In the genomic region with DNA sequence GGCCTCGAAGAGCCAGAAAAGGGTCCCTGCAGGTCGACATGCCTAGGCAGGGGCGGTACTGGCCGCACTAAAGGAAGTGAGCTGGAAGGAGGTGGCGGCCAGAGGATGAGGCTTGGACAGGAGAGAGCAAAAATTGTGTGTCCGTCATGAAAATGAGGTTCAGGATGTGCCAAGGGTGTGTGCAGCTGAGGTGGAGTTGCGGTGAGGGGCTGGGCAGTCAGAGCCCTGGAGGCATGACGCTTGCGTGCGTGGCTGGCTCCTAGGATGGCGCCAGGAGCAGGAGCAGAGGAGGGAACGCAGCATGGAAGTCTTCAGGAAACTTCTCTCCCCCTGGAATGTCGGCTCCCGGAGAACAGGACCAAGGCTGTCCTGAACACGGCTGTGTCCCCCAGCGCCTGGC, we compare ENCODE assay signal across 18 cellular contexts. TPM values are rescaled to one million over a fixed set of nuclear protein-coding genes. Genes with fewer than 3 reads are reported as not detected.
DNase-seq lines count a peak whose midpoint lies in the region; ATAC-seq, FAIRE-seq and TF ChIP-seq lines count a peak whose summit lies in the region.
"Had no signal": no experiment of that assay in that cellular context is flagged by ENCODE, and none has a peak within 500 bp of the region (broad histone marks: within the 10 kb centered on the region; RNA-seq: fewer than 3 reads in every experiment).

No MANE protein-coding gene starts in this region.

- H3K9me3 ChIP-seq in BLaER1 treated with 17β-estradiol and CSF1 and Interleukin-3, amounts not matched to agents 10 nM and 100 nM (replicated peaks in 1 of 11), result no peaks in the 10 kb centered on the region
- no peaks in the 10 kb centered on the region for H3K9me3 ChIP-seq in MM.1S (replicated peaks; ENCODE audit: insufficient read depth, low read length)
- H3K9me3 ChIP-seq in GM12878 (replicated peaks; ENCODE audit: control insufficient read depth, insufficient read depth, low read length), result no peaks in the 10 kb centered on the region
- no peaks in the 10 kb centered on the region for H3K9me3 ChIP-seq in CD8-positive, alpha-beta memory T cell (ENCODE audit: low read length)

- peak overlapping the region; percentile 76 for H3K27ac Mint-ChIP-seq in nephron progenitor cell
- no peak overlapping the region for H3K27ac Mint-ChIP-seq in CD8-positive, alpha-beta memory T cell

- peaks cover 11% of the 10 kb centered on the region for H3K36me3 Mint-ChIP-seq in nephron progenitor cell (ENCODE audit: low read depth)
- H3K36me3 Mint-ChIP-seq in CD8-positive, alpha-beta memory T cell, result no peaks in the 10 kb centered on the region
- H3K36me3 Mint-ChIP-seq: CD4-positive, alpha-beta memory T cell had no signal

- 87% methylated on average over 16 of the region's 16 CpGs for WGBS in GM12878 (ENCODE audit: insufficient coverage, insufficient replicate concordance, low lambda C conversion rate, missing lambda C conversion rate)

- peaks cover 16% of the 10 kb centered on the region for H3K27me3 Mint-ChIP-seq in nephron progenitor cell (ENCODE audit: low read depth, poor library complexity)
- peaks cover 0 to under 1% of the 10 kb centered on the region in 2 donors for H3K27me3 Mint-ChIP-seq in CD8-positive, alpha-beta memory T cell
- H3K27me3 Mint-ChIP-seq: CD4-positive, alpha-beta memory T cell had no signal

- TF ChIP-seq RAD21 in GM12878 (IDR thresholded peaks at IDR 0.05; ENCODE audit: insufficient read depth, low read depth, low read length), result no peak

- H4K20me1 ChIP-seq in BLaER1 treated with 17β-estradiol and CSF1 and Interleukin-3, amounts not matched to agents 10 nM and 100 nM, result peaks cover 58 to 84% (median 67%) of the 10 kb centered on the region in 11 experiments
- H4K20me1 ChIP-seq in MM.1S (ENCODE audit: insufficient read depth, low read length) (no peaks in the 10 kb centered on the region; the same call in 1 of the 2 replicates), GM12878 (ENCODE audit: control insufficient read depth, insufficient read depth) (no peaks in the 10 kb centered on the region)

- no TSS peak for BruUV-seq in GM12878 (replicated peaks; lab: Mats Ljungman, UMichigan)

- H3K4me3 ChIP-seq in BLaER1 treated with 17β-estradiol and CSF1 and Interleukin-3, amounts not matched to agents 10 nM and 100 nM, result no peak overlapping the region; a peak in 1 of 20 replicates
- H3K4me3 ChIP-seq in MM.1S (ENCODE audit: low read length), result no peak overlapping the region
- H3K4me3 ChIP-seq in GM12878, result no peak overlapping the region
- no peak overlapping the region for H3K4me3 ChIP-seq in brain microvascular endothelial cell (ENCODE audit: low read depth, low read length)
- H3K4me3 ChIP-seq in CD8-positive, alpha-beta memory T cell (ENCODE audit: low read length), result no peak overlapping the region
- H3K4me3 ChIP-seq: GM23248 had no signal

- H3F3A ChIP-seq in MM.1S (ENCODE audit: insufficient read depth, low read length), result peaks cover 14% of the 10 kb centered on the region

- FAIRE-seq in GM12878 (lab: Jason Lieb, UNC), result no peak
- FAIRE-seq: D721Med, RCC 7860 had no signal

- no peaks in the 10 kb centered on the region for H3K9me3 Mint-ChIP-seq in nephron progenitor cell
- no peaks in the 10 kb centered on the region for H3K9me3 Mint-ChIP-seq in CD8-positive, alpha-beta memory T cell
- H3K9me3 Mint-ChIP-seq: CD4-positive, alpha-beta memory T cell had no signal

- intact Hi-C loops in GM12878 (cut with micrococcal nuclease; ENCODE audit: unreplicated experiment), result loop anchor here (5.0 to 10.0 kb wide), 2 partner anchors 191 to 388 kb away; partner anchors contain the start of gene MXD3

- H3K4me2 ChIP-seq in BLaER1 treated with 17β-estradiol and CSF1 and Interleukin-3, amounts not matched to agents 10 nM and 100 nM, result peak overlapping the region; percentile 94 to 100 (median 99)
- H3K4me2 ChIP-seq in MM.1S (ENCODE audit: low read depth, low read length) (peak overlapping the region; percentile 57; the same call in 1 of the 2 replicates), GM12878 (ENCODE audit: control insufficient read depth, insufficient read depth) (peak overlapping the region; percentile 0; the same call in 1 of the 2 replicates)

- POLR2A ChIA-PET in GM12878 (lab: Charles Lee), result interaction anchor here (0.6 to 1.9 kb wide), 6 partner anchors 31 to 134 kb away, joined by 3 to 10 read pairs (median 4); no protein-coding TSS in a partner anchor
- POLR2A ChIA-PET in CD8-positive, alpha-beta memory T cell (lab: Charles Lee), result no interaction called here

- no peaks in the 10 kb centered on the region for H3K79me2 ChIP-seq in MM.1S (ENCODE audit: low read length)
- H3K79me2 ChIP-seq in GM12878 (ENCODE audit: control insufficient read depth, insufficient read depth, low read length), result peaks cover 9% of the 10 kb centered on the region

- peak; percentile 1; the same call in 1 of the 2 replicates for TF ChIP-seq POLR2A in GM12878 (IDR thresholded peaks at IDR 0.05; ENCODE audit: low read depth, low read length)

- in situ Hi-C loops in GM12878 (cut with MboI) (no loop called here), brain microvascular endothelial cell (cut with HindIII; ENCODE audit: low pct_ligation_motif_present, low sequenced_read_pairs) (no loop called here)

- H3K4me1 Mint-ChIP-seq in nephron progenitor cell, result peaks cover 42% of the 10 kb centered on the region
- H3K4me1 Mint-ChIP-seq in CD8-positive, alpha-beta memory T cell, result peaks cover 13 to 14% (median 13%) of the 10 kb centered on the region in 3 donors

- SMC1A ChIA-PET in GM12878 (lab: Charles Lee; ENCODE audit: uncharacterized antibody, unreplicated experiment), result interaction anchor here (1.3 to 3.3 kb wide), 4 partner anchors 13 to 113 kb away, joined by 4 to 23 read pairs (median 10); no protein-coding TSS in a partner anchor

- ATAC-seq in GM12878 (no peak), GM21515 (IDR thresholded peaks at IDR 0.05; ENCODE audit: unreplicated experiment) (no peak), left lobe of liver (no peak)

- RAD21 ChIA-PET in GM12878 (lab: Charles Lee; ENCODE audit: unreplicated experiment), result interaction anchor here (0.9 to 4.5 kb wide), 6 partner anchors 16 to 113 kb away, joined by 3 to 40 read pairs (median 12); no protein-coding TSS in a partner anchor

- H3K27me3 ChIP-seq in BLaER1 treated with 17β-estradiol and CSF1 and Interleukin-3, amounts not matched to agents 10 nM and 100 nM, result peaks cover 0 to 27% (median 0%) of the 10 kb centered on the region in 11 experiments; a peak in 5 of 22 replicates
- peaks cover 19% of the 10 kb centered on the region for H3K27me3 ChIP-seq in MM.1S (replicated peaks; ENCODE audit: insufficient read depth, low read length)
- H3K27me3 ChIP-seq in GM12878 (replicated peaks in 1 of 2; ENCODE audit: control insufficient read depth in 2 of 2, insufficient read depth in 2 of 2, low read length in 1 of 2), result no peaks in the 10 kb centered on the region; a peak in 1 of 4 replicates
- no peaks in the 10 kb centered on the region for H3K27me3 ChIP-seq in brain microvascular endothelial cell (replicated peaks)
- no peaks in the 10 kb centered on the region for H3K27me3 ChIP-seq in CD8-positive, alpha-beta memory T cell (ENCODE audit: insufficient read depth, low read length, poor library complexity, severe bottlenecking)

- no peak for DNase-seq in MM.1S
- no peak for DNase-seq in GM12878 (ENCODE audit: low read depth, low spot score)
- DNase-seq in nephron progenitor cell, result no peak
- DNase-seq in brain microvascular endothelial cell, result no peak
- DNase-seq in CD8-positive, alpha-beta memory T cell, result no peak
- DNase-seq in left lobe of liver (ENCODE audit: low spot score), result no peak
- DNase-seq: CD4-positive, alpha-beta memory T cell; GM23248; NCI-H1048; NCI-H146; NCI-H2107; NCI-H345; NCI-H69; SIG-M5 had no signal

- no peak for TF ChIP-seq EP300 in GM12878 (IDR thresholded peaks at IDR 0.05; ENCODE audit: borderline replicate concordance in 1 of 2, control insufficient read depth in 1 of 2, low read depth in 2 of 2, low read length in 2 of 2)

- no peak overlapping the region for H3K4me3 Mint-ChIP-seq in nephron progenitor cell
- H3K4me3 Mint-ChIP-seq in CD8-positive, alpha-beta memory T cell, result no peak overlapping the region
- H3K4me3 Mint-ChIP-seq: CD4-positive, alpha-beta memory T cell had no signal

- H3K27ac ChIP-seq in BLaER1 treated with 17β-estradiol and CSF1 and Interleukin-3, amounts not matched to agents 10 nM and 100 nM, result peak overlapping the region in 7 of 11 experiments; percentile 26 to 68 (median 45); a peak in 13 of 22 replicates
- H3K27ac ChIP-seq in MM.1S (ENCODE audit: low read length) (no peak overlapping the region), GM12878 (ENCODE audit: control insufficient read depth, insufficient read depth) (peak overlapping the region; percentile 81), brain microvascular endothelial cell (no peak overlapping the region)
- no peak overlapping the region for H3K27ac ChIP-seq in CD8-positive, alpha-beta memory T cell (ENCODE audit: low read depth, low read length)
- H3K27ac ChIP-seq: GM23248 had no signal

- CTCF ChIA-PET in GM12878 (lab: Yijun Ruan, JAX), result interaction anchor here (1.4 to 4.6 kb wide), 13 partner anchors 7 to 389 kb away, joined by 3 to 72 read pairs (median 12); partner anchors contain the start of genes DOK3, F12, MXD3 and PRR7
- CTCF ChIA-PET in CD8-positive, alpha-beta memory T cell (lab: Charles Lee), result interaction anchor here (1.2 to 12.2 kb wide), 9 partner anchors 10 to 193 kb away, joined by 3 to 116 read pairs (median 20); no protein-coding TSS in a partner anchor

- TF ChIP-seq CTCF in MM.1S (IDR thresholded peaks at IDR 0.05; ENCODE audit: low read length) (no peak), GM12878 (IDR thresholded peaks at IDR 0.05 in 2 of 3, conservative IDR thresholded peaks at IDR 0.05 in 1 of 3; ENCODE audit: control insufficient read depth in 2 of 3, extremely low read depth in 1 of 3, insufficient read depth in 1 of 3, low read depth in 3 of 3, low read length in 3 of 3) (no peak), nephron progenitor cell (IDR thresholded peaks at IDR 0.05) (no peak), brain microvascular endothelial cell (IDR thresholded peaks at IDR 0.05; ENCODE audit: low read depth, low read length, missing control alignments) (no peak)

- H3K9ac ChIP-seq in BLaER1 treated with 17β-estradiol and CSF1 and Interleukin-3, amounts not matched to agents 10 nM and 100 nM, result peak overlapping the region in 10 of 11 experiments; percentile 22 to 65 (median 42); a peak in 16 of 22 replicates
- H3K9ac ChIP-seq in MM.1S (ENCODE audit: low read length) (no peak overlapping the region), GM12878 (ENCODE audit: control insufficient read depth, insufficient read depth, low read length) (no peak overlapping the region)
- H3K9ac ChIP-seq: GM23248 had no signal

- peaks cover 81 to 99% (median 98%) of the 10 kb centered on the region in 10 experiments for H3K4me1 ChIP-seq in BLaER1 treated with 17β-estradiol and CSF1 and Interleukin-3, amounts not matched to agents 10 nM and 100 nM
- H3K4me1 ChIP-seq in MM.1S (ENCODE audit: low read length) (peaks cover 20% of the 10 kb centered on the region), GM12878 (ENCODE audit: control insufficient read depth, insufficient read depth, low read length) (peaks cover 39% of the 10 kb centered on the region)
- H3K4me1 ChIP-seq in CD8-positive, alpha-beta memory T cell (ENCODE audit: insufficient read depth, low read length), result peaks cover 15% of the 10 kb centered on the region

- peaks cover 49 to 55% (median 51%) of the 10 kb centered on the region in 11 experiments for H3K36me3 ChIP-seq in BLaER1 treated with 17β-estradiol and CSF1 and Interleukin-3, amounts not matched to agents 10 nM and 100 nM
- H3K36me3 ChIP-seq in MM.1S (replicated peaks; ENCODE audit: insufficient read depth, low read length) (no peaks in the 10 kb centered on the region), GM12878 (ENCODE audit: control insufficient read depth in 2 of 2, insufficient read depth in 2 of 2, low read length in 1 of 2) (peaks cover 7 to 19% of the 10 kb centered on the region in 2 experiments; a peak in 3 of 4 replicates), brain microvascular endothelial cell (replicated peaks) (no peaks in the 10 kb centered on the region)
- H3K36me3 ChIP-seq in CD8-positive, alpha-beta memory T cell (ENCODE audit: insufficient read depth, low read length), result no peaks in the 10 kb centered on the region

- H3K9me2 ChIP-seq in MM.1S (replicated peaks; ENCODE audit: insufficient read depth, low read length), result no peaks in the 10 kb centered on the region

- H2AFZ ChIP-seq in MM.1S (ENCODE audit: low read length), result no peak overlapping the region
- no peak overlapping the region for H2AFZ ChIP-seq in GM12878 (ENCODE audit: control insufficient read depth, low read depth, low read length)
- H2AFZ ChIP-seq: GM23248 had no signal

RNA-seq across cellular contexts. Expression of gene PDLIM7, which starts 5.5 kb away (rescaled TPM):
- 37.7 and 45.6 TPM in 2 replicates for total RNA-seq in GM12878 (2013; cell fraction: nucleolus; rRNA removed)
- 15.5 and 18.2 TPM in 2 replicates for total RNA-seq in GM12878 (2014; rRNA removed)
- 6.2 and 7.6 TPM in 2 replicates for total RNA-seq in GM12878 (2014; rRNA removed; fragmentation: Illumina TruSeq; extraction: Trizol)
- 30.3 and 36.6 TPM in 2 replicates for total RNA-seq in GM12878 (2021)
- 8.6 TPM for polyA plus RNA-seq in GM12878 (2011; ENCODE audit: low read depth)
- 10.2 and 23.1 TPM in 2 replicates for polyA plus RNA-seq in GM12878 (2011; rRNA removed)
- polyA plus RNA-seq in GM12878 (2011; cell fraction: cytosol; rRNA removed), result 30.5 and 48.8 TPM in 2 replicates
- 173 and 211 TPM in 2 replicates for polyA plus RNA-seq in GM12878 (2011; cell fraction: nucleus; rRNA removed)
- polyA plus RNA-seq in GM12878 (2012), result 21.0 and 23.7 TPM in 2 replicates
- 1.1 and 5.1 TPM in 2 replicates for polyA plus RNA-seq in GM12878 (2014; fragmentation: Illumina TruSeq; extraction: Trizol)
- polyA plus RNA-seq in GM12878 (2014; fragmentation: Nextera tagmentation; extraction: Ambion mirVana), result 1 to 10 TPM in 1 of 2 experiments, under 1 TPM in 1; 0.82 to 2.3 TPM
- 33.3 and 47.9 TPM in 2 replicates for polyA plus RNA-seq in GM12878 (2014; rRNA removed)
- 10 to 100 TPM; 35.3 to 35.8 TPM for polyA plus RNA-seq in GM12878 (2016; fragmentation: Nextera tagmentation; extraction: Ambion mirVana)
- 15.1 and 21.8 TPM in 2 replicates for polyA minus RNA-seq in GM12878 (2011; rRNA and poly(A)+ RNA removed)
- polyA minus RNA-seq in GM12878 (2011; cell fraction: cytosol; rRNA and poly(A)+ RNA removed), result 16.8 and 19.9 TPM in 2 replicates
- polyA minus RNA-seq in GM12878 (2011; cell fraction: nucleus; rRNA and poly(A)+ RNA removed), result 27.6 and 54.2 TPM in 2 replicates
- total RNA-seq in CD8-positive, alpha-beta memory T cell, result 10 to 100 TPM; 28.4 to 30.4 TPM
- 6.0 TPM for polyA plus RNA-seq in CD8-positive, alpha-beta memory T cell
- 5.3 TPM for total RNA-seq in left lobe of liver

RNA-seq across cellular contexts. Expression of gene DOK3, which starts 6.7 kb away (rescaled TPM):
- total RNA-seq in GM12878 (2013; cell fraction: nucleolus; rRNA removed), result 146 and 175 TPM in 2 replicates
- total RNA-seq in GM12878 (2014; rRNA removed) (48.8 and 52.6 TPM in 2 replicates), GM12878 (2014; rRNA removed; fragmentation: Illumina TruSeq; extraction: Trizol) (16.4 and 17.7 TPM in 2 replicates), GM12878 (2021) (95.3 and 107 TPM in 2 replicates), left lobe of liver (3.2 TPM)
- polyA plus RNA-seq in GM12878 (2011; ENCODE audit: low read depth), result 36.3 TPM
- polyA plus RNA-seq in GM12878 (2011; rRNA removed) (26.3 and 51.5 TPM in 2 replicates), GM12878 (2014; fragmentation: Illumina TruSeq; extraction: Trizol) (42.7 and 47.0 TPM in 2 replicates), GM12878 (2014; fragmentation: Nextera tagmentation; extraction: Ambion mirVana) (1 to 10 TPM; 6.6 to 8.0 TPM), GM12878 (2014; rRNA removed) (89.0 and 112 TPM in 2 replicates), GM12878 (2016; fragmentation: Nextera tagmentation; extraction: Ambion mirVana) (10 to 100 TPM; 53.7 to 68.5 TPM)
- polyA plus RNA-seq in GM12878 (2011; cell fraction: cytosol; rRNA removed), result 68.7 and 85.6 TPM in 2 replicates
- 247 and 263 TPM in 2 replicates for polyA plus RNA-seq in GM12878 (2011; cell fraction: nucleus; rRNA removed)
- polyA plus RNA-seq in GM12878 (2012), result 84.1 and 86.7 TPM in 2 replicates
- 19.3 and 39.3 TPM in 2 replicates for polyA minus RNA-seq in GM12878 (2011; rRNA and poly(A)+ RNA removed)
- 25.3 and 28.3 TPM in 2 replicates for polyA minus RNA-seq in GM12878 (2011; cell fraction: cytosol; rRNA and poly(A)+ RNA removed)
- 35.3 and 49.6 TPM in 2 replicates for polyA minus RNA-seq in GM12878 (2011; cell fraction: nucleus; rRNA and poly(A)+ RNA removed)
- 1 to 10 TPM; 4.2 to 5.1 TPM for total RNA-seq in CD8-positive, alpha-beta memory T cell
- polyA plus RNA-seq in CD8-positive, alpha-beta memory T cell, result 0.08 TPM

RNA-seq across cellular contexts. Expression of gene DDX41, which starts 13.9 kb away (rescaled TPM):
- total RNA-seq in GM12878 (2013; cell fraction: nucleolus; rRNA removed), result 139 and 149 TPM in 2 replicates
- total RNA-seq in GM12878 (2014; rRNA removed), result 184 and 215 TPM in 2 replicates
- 56.3 and 59.3 TPM in 2 replicates for total RNA-seq in GM12878 (2014; rRNA removed; fragmentation: Illumina TruSeq; extraction: Trizol)
- total RNA-seq in GM12878 (2021), result 136 and 149 TPM in 2 replicates
- 86.4 TPM for polyA plus RNA-seq in GM12878 (2011; ENCODE audit: low read depth)
- 83.0 and 114 TPM in 2 replicates for polyA plus RNA-seq in GM12878 (2011; rRNA removed)
- polyA plus RNA-seq in GM12878 (2011; cell fraction: cytosol; rRNA removed), result 164 and 232 TPM in 2 replicates
- polyA plus RNA-seq in GM12878 (2011; cell fraction: nucleus; rRNA removed), result 533 and 587 TPM in 2 replicates
- 160 and 166 TPM in 2 replicates for polyA plus RNA-seq in GM12878 (2012)
- 36.1 and 59.5 TPM in 2 replicates for polyA plus RNA-seq in GM12878 (2014; fragmentation: Illumina TruSeq; extraction: Trizol)
- polyA plus RNA-seq in GM12878 (2014; fragmentation: Nextera tagmentation; extraction: Ambion mirVana), result 10 to 100 TPM; 32.7 to 67.6 TPM
- polyA plus RNA-seq in GM12878 (2014; rRNA removed), result 176 and 216 TPM in 2 replicates
- 100 to 1,000 TPM in 1 of 2 experiments, 10 to 100 TPM in 1; 85.9 to 101 TPM for polyA plus RNA-seq in GM12878 (2016; fragmentation: Nextera tagmentation; extraction: Ambion mirVana)
- 125 and 201 TPM in 2 replicates for polyA minus RNA-seq in GM12878 (2011; rRNA and poly(A)+ RNA removed)
- polyA minus RNA-seq in GM12878 (2011; cell fraction: cytosol; rRNA and poly(A)+ RNA removed), result 40.6 and 85.2 TPM in 2 replicates
- 141 and 184 TPM in 2 replicates for polyA minus RNA-seq in GM12878 (2011; cell fraction: nucleus; rRNA and poly(A)+ RNA removed)
- 100 to 1,000 TPM; 160 to 164 TPM for total RNA-seq in CD8-positive, alpha-beta memory T cell
- polyA plus RNA-seq in CD8-positive, alpha-beta memory T cell, result 61.7 TPM
- total RNA-seq in left lobe of liver, result 43.2 TPM

RNA-seq across cellular contexts. Expression of gene DBN1, which starts 29.5 kb away (rescaled TPM):
- 33.1 and 35.4 TPM in 2 replicates for total RNA-seq in GM12878 (2013; cell fraction: nucleolus; rRNA removed)
- total RNA-seq in GM12878 (2014; rRNA removed) (36.0 and 42.0 TPM in 2 replicates), GM12878 (2014; rRNA removed; fragmentation: Illumina TruSeq; extraction: Trizol) (16.8 and 19.2 TPM in 2 replicates), GM12878 (2021) (75.4 and 81.0 TPM in 2 replicates), left lobe of liver (1.7 TPM)
- 8.1 TPM for polyA plus RNA-seq in GM12878 (2011; ENCODE audit: low read depth)
- polyA plus RNA-seq in GM12878 (2011; rRNA removed) (10.0 and 14.1 TPM in 2 replicates), GM12878 (2014; fragmentation: Illumina TruSeq; extraction: Trizol) (3.2 and 15.9 TPM in 2 replicates), GM12878 (2014; fragmentation: Nextera tagmentation; extraction: Ambion mirVana) (under 1 TPM; 0.18 to 0.62 TPM), GM12878 (2014; rRNA removed) (49.0 and 58.5 TPM in 2 replicates), GM12878 (2016; fragmentation: Nextera tagmentation; extraction: Ambion mirVana) (10 to 100 TPM; 36.5 to 38.0 TPM)
- 12.3 and 18.9 TPM in 2 replicates for polyA plus RNA-seq in GM12878 (2011; cell fraction: cytosol; rRNA removed)
- polyA plus RNA-seq in GM12878 (2011; cell fraction: nucleus; rRNA removed), result 53.4 and 220 TPM in 2 replicates
- polyA plus RNA-seq in GM12878 (2012), result 13.9 and 24.5 TPM in 2 replicates
- polyA minus RNA-seq in GM12878 (2011; rRNA and poly(A)+ RNA removed), result 12.5 and 16.2 TPM in 2 replicates
- polyA minus RNA-seq in GM12878 (2011; cell fraction: cytosol; rRNA and poly(A)+ RNA removed), result 13.1 and 13.9 TPM in 2 replicates
- polyA minus RNA-seq in GM12878 (2011; cell fraction: nucleus; rRNA and poly(A)+ RNA removed), result 11.1 and 35.8 TPM in 2 replicates
- total RNA-seq in CD8-positive, alpha-beta memory T cell, result 10 to 100 TPM; 47.9 to 50.5 TPM
- 28.1 TPM for polyA plus RNA-seq in CD8-positive, alpha-beta memory T cell

RNA-seq across cellular contexts. Expression of gene FAM193B, which starts 51.5 kb away (rescaled TPM):
- 77.1 and 93.7 TPM in 2 replicates for total RNA-seq in GM12878 (2013; cell fraction: nucleolus; rRNA removed)
- total RNA-seq in GM12878 (2014; rRNA removed), result 29.3 and 32.4 TPM in 2 replicates
- 22.6 and 26.2 TPM in 2 replicates for total RNA-seq in GM12878 (2014; rRNA removed; fragmentation: Illumina TruSeq; extraction: Trizol)
- 34.3 and 47.0 TPM in 2 replicates for total RNA-seq in GM12878 (2021)
- 40.4 TPM for polyA plus RNA-seq in GM12878 (2011; ENCODE audit: low read depth)
- 26.7 and 37.8 TPM in 2 replicates for polyA plus RNA-seq in GM12878 (2011; rRNA removed)
- polyA plus RNA-seq in GM12878 (2011; cell fraction: cytosol; rRNA removed), result 33.1 and 39.8 TPM in 2 replicates
- polyA plus RNA-seq in GM12878 (2011; cell fraction: nucleus; rRNA removed), result 225 and 240 TPM in 2 replicates
- 50.5 and 58.2 TPM in 2 replicates for polyA plus RNA-seq in GM12878 (2012)
- 10.7 and 27.6 TPM in 2 replicates for polyA plus RNA-seq in GM12878 (2014; fragmentation: Illumina TruSeq; extraction: Trizol)
- polyA plus RNA-seq in GM12878 (2014; fragmentation: Nextera tagmentation; extraction: Ambion mirVana), result 10 to 100 TPM in 1 of 2 experiments, 1 to 10 TPM in 1; 3.3 to 11.1 TPM
- 44.1 and 51.8 TPM in 2 replicates for polyA plus RNA-seq in GM12878 (2014; rRNA removed)
- polyA plus RNA-seq in GM12878 (2016; fragmentation: Nextera tagmentation; extraction: Ambion mirVana), result 10 to 100 TPM in 1 of 2 experiments, 1 to 10 TPM in 1; 9.0 to 14.5 TPM
- polyA minus RNA-seq in GM12878 (2011; rRNA and poly(A)+ RNA removed), result 11.3 and 19.0 TPM in 2 replicates
- polyA minus RNA-seq in GM12878 (2011; cell fraction: cytosol; rRNA and poly(A)+ RNA removed), result 10.3 and 14.2 TPM in 2 replicates
- 25.0 and 38.2 TPM in 2 replicates for polyA minus RNA-seq in GM12878 (2011; cell fraction: nucleus; rRNA and poly(A)+ RNA removed)
- 10 to 100 TPM; 72.9 to 76.6 TPM for total RNA-seq in CD8-positive, alpha-beta memory T cell
- 8.5 TPM for polyA plus RNA-seq in CD8-positive, alpha-beta memory T cell
- 69.0 TPM for total RNA-seq in left lobe of liver

Comparison
In these comparisons a context has a peak if more than half of its experiments do, and no peak if none do; other contexts are left out.
1. H3K27ac ChIP-seq: peak in BLaER1 treated with 17β-estradiol and CSF1 and Interleukin-3, amounts not matched to agents 10 nM and 100 nM (7 of 11) and GM12878 (single experiment); none in MM.1S (single experiment), brain microvascular endothelial cell (single experiment) and CD8-positive, alpha-beta memory T cell (single experiment).
2. H3K4me2 ChIP-seq: peak in every context shown above with its lines; median percentile 99 in BLaER1 treated with 17β-estradiol and CSF1 and Interleukin-3, amounts not matched to agents 10 nM and 100 nM; 57 in MM.1S; 0 in GM12878.
3. H3K9ac ChIP-seq: peak in BLaER1 treated with 17β-estradiol and CSF1 and Interleukin-3, amounts not matched to agents 10 nM and 100 nM (10 of 11); none in MM.1S (single experiment) and GM12878 (single experiment).